Comparison of ENCODE assay signal across 1 cellular context in genomic region chr1:10472220-10473144, GRCh38.
TF ChIP-seq lines count a peak whose summit lies in the region.

DFFA (minus strand) TSS chr1:10472529; CDS start chr1:10472458, 71 bp downstream.

TF ChIP-seq in A549, 52 proteins besides CTCF, POLR2A, EP300 and RAD21 (continued from another document):
- TF ChIP-seq USF2 (IDR thresholded peaks at IDR 0.05) = peak; percentile 97
- no peak for TF ChIP-seq HEYL (CRISPR knock-in tag; IDR thresholded peaks at IDR 0.05)
- TF ChIP-seq ATOH8 (CRISPR knock-in tag; IDR thresholded peaks at IDR 0.05; ENCODE audit: low read depth) = no peak
- peak; percentile 78 for TF ChIP-seq BHLHE40 (IDR thresholded peaks at IDR 0.05; ENCODE audit: low read depth, low read length)
- 0 out of 3 replicates have a peak, but pooled peaks have one; percentile 39 for TF ChIP-seq BCL3 (IDR thresholded peaks at IDR 0.05)
- peak; percentile 96 for TF ChIP-seq MAX (IDR thresholded peaks at IDR 0.05)
- no peak for TF ChIP-seq CBX8 (IDR thresholded peaks at IDR 0.05)
